Comparison of ENCODE assay signal across 8 cellular contexts in the genomic region with DNA sequence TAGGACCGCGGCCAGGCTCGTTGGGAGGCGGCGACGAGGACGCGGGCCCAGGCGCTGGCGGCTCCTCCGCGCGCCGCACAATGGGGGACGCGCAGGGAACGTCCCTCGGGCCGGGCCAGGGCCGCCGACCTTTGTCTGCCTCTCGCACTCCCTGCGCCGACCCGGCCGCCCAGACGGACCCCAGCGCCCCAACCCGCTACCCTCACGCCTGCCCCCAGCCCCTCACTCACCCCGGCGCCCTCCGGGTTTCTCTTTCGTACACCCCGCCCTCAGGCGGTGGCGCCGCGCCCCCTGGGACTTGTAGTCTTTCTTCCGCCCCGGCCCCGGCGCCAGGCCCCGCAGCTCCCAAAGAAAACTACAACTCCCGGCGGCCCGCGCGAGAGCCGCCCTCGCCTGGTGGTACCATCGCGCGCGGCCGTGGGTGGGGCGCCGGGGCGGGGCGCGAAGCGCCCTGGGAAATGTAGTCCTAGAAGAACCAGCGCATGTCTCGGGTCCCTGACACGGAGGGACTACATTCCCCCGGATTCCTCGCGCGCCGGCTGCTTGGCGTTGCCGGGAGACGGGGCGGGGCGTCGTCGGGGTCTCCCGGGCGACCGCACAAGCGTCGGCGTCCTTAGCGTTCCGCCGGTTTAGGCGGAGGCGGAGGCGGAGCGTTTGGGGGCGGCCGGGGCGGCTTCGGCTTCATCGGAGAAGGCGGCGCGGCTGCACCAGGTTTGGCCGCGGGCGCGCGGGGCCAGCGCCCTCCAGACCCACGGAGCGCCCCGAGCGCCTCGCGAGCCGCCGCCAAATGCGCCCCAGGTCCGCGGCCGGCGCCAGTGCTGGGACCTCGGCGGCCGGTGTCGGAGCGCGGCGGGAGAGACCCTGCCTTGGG. TPM values are rescaled to one million over a fixed set of nuclear protein-coding genes. Genes with fewer than 3 reads are reported as not detected.
DNase-seq lines count a peak whose midpoint lies in the region; ATAC-seq and TF ChIP-seq lines count a peak whose summit lies in the region.

A gene (minus strand): TSS at position 260 of the 871 bp plus-strand sequence. CDS start 24,546 bp downstream, outside the sequence.

- H3K27me3 ChIP-seq in esophagus (ENCODE audit: control insufficient read depth in 1 of 2, insufficient read depth in 2 of 2, low read length in 2 of 2) (no peaks in the 10 kb centered on the region), mucosa of rectum (ENCODE audit: control insufficient read depth in 2 of 2, insufficient read depth in 2 of 2, low read length in 2 of 2) (peaks cover 0 to 7% of the 10 kb centered on the region in 2 donors)

- peak; percentile 96 for DNase-seq in DMS114 treated with DMSO at 0.1 percent for 48 hours (lab: John Stamatoyannopoulos, UW; ENCODE audit: unreplicated experiment)
- DNase-seq in Jurkat, Clone E6-1 (ENCODE audit: low read depth, low spot score): peak; percentile 96
- DNase-seq in activated T-cell treated with anti-CD3 and anti-CD28 coated beads, Interleukin-2, amount 50 U/mL, for 1 hour: peak; percentile 99
- DNase-seq in stimulated activated CD8-positive, alpha-beta memory T cell treated with anti-CD3 and anti-CD28 coated beads, Interleukin-4, amount 100 ng/mL, for 4 hours (ENCODE audit: low read depth in 2 of 2, low spot score in 1 of 2): peak; percentile 94 to 99

- peak within 1 kb of the TSS; percentile 59 to 60 for H3K9ac ChIP-seq in mucosa of rectum (ENCODE audit: low read depth in 1 of 2, low read length in 2 of 2)

- H3K4me1 ChIP-seq in esophagus (ENCODE audit: control insufficient read depth in 2 of 2, insufficient read depth in 2 of 2, low read length in 1 of 2) (peaks cover 2 to 7% of the 10 kb centered on the region in 2 donors), mucosa of rectum (ENCODE audit: control insufficient read depth in 2 of 2, insufficient read depth in 2 of 2, low read length in 2 of 2) (peaks cover 4 to 6% of the 10 kb centered on the region in 2 donors)

- peaks cover 0 to 9% of the 10 kb centered on the region in 2 donors for H3K36me3 ChIP-seq in esophagus (ENCODE audit: control insufficient read depth in 2 of 2, insufficient read depth in 2 of 2, low read length in 1 of 2)
- H3K36me3 ChIP-seq in mucosa of rectum (ENCODE audit: control insufficient read depth in 2 of 2, insufficient read depth in 2 of 2, low read length in 2 of 2): peaks cover 0 to 2% of the 10 kb centered on the region in 2 donors

- H3K4me3 ChIP-seq in Jurkat, Clone E6-1 (ENCODE audit: low read length): peak within 1 kb of the TSS; percentile 56
- H3K4me3 ChIP-seq in esophagus (ENCODE audit: low read depth in 1 of 2, low read length in 2 of 2) (peak within 1 kb of the TSS; percentile 70 to 79), mucosa of rectum (ENCODE audit: low read length in 2 of 2) (peak within 1 kb of the TSS; percentile 61 to 72)

- H3K9me3 ChIP-seq in esophagus (ENCODE audit: control insufficient read depth in 2 of 2, insufficient read depth in 1 of 2, low read depth in 1 of 2, low read length in 1 of 2) (peaks cover 0 to 7% of the 10 kb centered on the region in 2 donors), mucosa of rectum (ENCODE audit: control insufficient read depth in 2 of 2, low read length in 2 of 2) (no peaks in the 10 kb centered on the region)

- WGBS in esophagus, 2 donors: 0 to 1% methylated on average over 76 to 124 of the region's 124 CpGs

- H3K27ac ChIP-seq in esophagus (ENCODE audit: low read depth in 2 of 2, low read length in 1 of 2): peak within 1 kb of the TSS; percentile 62 to 84
- peak within 1 kb of the TSS; percentile 52 to 61 for H3K27ac ChIP-seq in mucosa of rectum (ENCODE audit: low read depth in 2 of 2, low read length in 2 of 2)

- peak; percentile 95 for ATAC-seq in GM21619 (IDR thresholded peaks at IDR 0.05; ENCODE audit: unreplicated experiment)

TF ChIP-seq in PFSK-1, 5 proteins besides CTCF, POLR2A, EP300 and RAD21:
- TF ChIP-seq, protein P1, sequence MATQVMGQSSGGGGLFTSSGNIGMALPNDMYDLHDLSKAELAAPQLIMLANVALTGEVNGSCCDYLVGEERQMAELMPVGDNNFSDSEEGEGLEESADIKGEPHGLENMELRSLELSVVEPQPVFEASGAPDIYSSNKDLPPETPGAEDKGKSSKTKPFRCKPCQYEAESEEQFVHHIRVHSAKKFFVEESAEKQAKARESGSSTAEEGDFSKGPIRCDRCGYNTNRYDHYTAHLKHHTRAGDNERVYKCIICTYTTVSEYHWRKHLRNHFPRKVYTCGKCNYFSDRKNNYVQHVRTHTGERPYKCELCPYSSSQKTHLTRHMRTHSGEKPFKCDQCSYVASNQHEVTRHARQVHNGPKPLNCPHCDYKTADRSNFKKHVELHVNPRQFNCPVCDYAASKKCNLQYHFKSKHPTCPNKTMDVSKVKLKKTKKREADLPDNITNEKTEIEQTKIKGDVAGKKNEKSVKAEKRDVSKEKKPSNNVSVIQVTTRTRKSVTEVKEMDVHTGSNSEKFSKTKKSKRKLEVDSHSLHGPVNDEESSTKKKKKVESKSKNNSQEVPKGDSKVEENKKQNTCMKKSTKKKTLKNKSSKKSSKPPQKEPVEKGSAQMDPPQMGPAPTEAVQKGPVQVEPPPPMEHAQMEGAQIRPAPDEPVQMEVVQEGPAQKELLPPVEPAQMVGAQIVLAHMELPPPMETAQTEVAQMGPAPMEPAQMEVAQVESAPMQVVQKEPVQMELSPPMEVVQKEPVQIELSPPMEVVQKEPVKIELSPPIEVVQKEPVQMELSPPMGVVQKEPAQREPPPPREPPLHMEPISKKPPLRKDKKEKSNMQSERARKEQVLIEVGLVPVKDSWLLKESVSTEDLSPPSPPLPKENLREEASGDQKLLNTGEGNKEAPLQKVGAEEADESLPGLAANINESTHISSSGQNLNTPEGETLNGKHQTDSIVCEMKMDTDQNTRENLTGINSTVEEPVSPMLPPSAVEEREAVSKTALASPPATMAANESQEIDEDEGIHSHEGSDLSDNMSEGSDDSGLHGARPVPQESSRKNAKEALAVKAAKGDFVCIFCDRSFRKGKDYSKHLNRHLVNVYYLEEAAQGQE (IDR thresholded peaks at IDR 0.05; ENCODE audit: insufficient read depth in 1 of 2, low read depth in 2 of 2, low read length in 2 of 2): no peak
- no peak for TF ChIP-seq FOXP2 (optimal IDR thresholded peaks at IDR 0.05; ENCODE audit: borderline replicate concordance, extremely low read depth, extremely low read length, insufficient read depth)
- TF ChIP-seq SIN3A (IDR thresholded peaks at IDR 0.05; ENCODE audit: borderline replicate concordance, insufficient read depth, low read length): peak; percentile 96
- no peak for TF ChIP-seq TAF1 (IDR thresholded peaks at IDR 0.05; ENCODE audit: borderline replicate concordance, insufficient read depth, low read length)
- TF ChIP-seq POLR2AphosphoS5 (IDR thresholded peaks at IDR 0.05; ENCODE audit: low read depth, low read length): no peak

RNA-seq across cellular contexts. Expression of the gene that starts here (rescaled TPM):
- 11.3 TPM for polyA plus RNA-seq in Jurkat, Clone E6-1 (2012; ENCODE audit: insufficient read depth, insufficient read length)
- 19.9 TPM for polyA plus RNA-seq in PFSK-1 (2012; ENCODE audit: insufficient read length, low read depth)
- 10 to 100 TPM; 13.0 to 27.5 TPM for polyA plus RNA-seq in esophagus

Comparison
In these comparisons a context has a peak if more than half of its experiments do, and no peak if none do; other contexts are left out.
1. Peak in every context shown above with its lines: DNase-seq, ATAC-seq, H3K4me3 ChIP-seq and H3K27ac ChIP-seq.